7 cellular contexts compared by ENCODE assay signal in the genomic region with DNA sequence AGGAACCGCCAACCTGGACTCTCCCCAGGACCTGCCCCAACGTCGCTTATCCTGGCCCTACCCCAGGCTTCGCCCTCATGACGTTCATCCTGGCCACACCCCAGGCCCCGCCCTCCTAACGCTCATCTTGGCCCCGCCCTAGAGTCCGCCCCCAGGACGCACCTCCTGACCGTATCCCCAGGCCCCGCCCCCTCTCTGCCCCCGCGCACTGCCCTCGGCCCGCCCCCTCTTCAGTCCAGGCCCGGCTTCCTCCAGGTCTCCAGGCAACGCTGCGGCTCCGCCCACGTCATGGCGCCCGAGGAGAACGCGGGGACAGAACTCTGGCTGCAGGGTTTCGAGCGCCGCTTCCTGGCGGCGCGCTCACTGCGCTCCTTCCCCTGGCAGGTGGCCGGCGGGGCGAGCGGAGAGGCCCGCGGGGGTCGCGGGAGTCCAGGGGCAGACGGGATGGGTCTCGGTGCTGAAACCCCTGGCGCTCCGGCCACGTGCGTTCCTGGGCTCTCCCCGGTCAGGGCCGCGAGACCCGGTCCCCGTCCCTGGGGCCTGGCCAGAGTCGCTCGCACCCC. TPM values are rescaled to one million over a fixed set of nuclear protein-coding genes. Genes with fewer than 3 reads are reported as not detected.
DNase-seq lines count a peak whose midpoint lies in the region; ATAC-seq and TF ChIP-seq lines count a peak whose summit lies in the region.
"Not testable (repeated sequence)": the region's sequence is repeated elsewhere in the genome, so short reads cannot be mapped to it uniquely, and the experiment has no call there.

No MANE protein-coding gene starts in this region.

- not testable (repeated sequence) for BruUV-seq in IMR-90 (replicated peaks; lab: Mats Ljungman, UMichigan)

- not testable (repeated sequence) for H4K20me1 ChIP-seq in IMR-90 (ENCODE audit: insufficient read depth, low read length)

- H3K4me3 ChIP-seq in IMR-90 (ENCODE audit: insufficient read depth, low read depth, low read length): peak overlapping the region; percentile 51

- not testable (repeated sequence) for TF ChIP-seq CTCF in IMR-90 (conservative IDR thresholded peaks at IDR 0.05; ENCODE audit: low read depth, low read length)

- intact Hi-C loops in IMR-90 (cut with micrococcal nuclease): not testable (repeated sequence)

- H3K56ac ChIP-seq in IMR-90 (ENCODE audit: extremely low read depth, insufficient read depth, low read length): not testable (repeated sequence)

- TF ChIP-seq POLR2A in IMR-90 (IDR thresholded peaks at IDR 0.05; ENCODE audit: low read depth, low read length): peak; percentile 39; the same call in 1 of the 2 replicates

- peak overlapping the region; percentile 72 for H2AK9ac ChIP-seq in IMR-90 (replicated peaks; ENCODE audit: low read depth, low read length, poor library complexity)

- H4K8ac ChIP-seq in IMR-90 (ENCODE audit: low read depth in 2 of 2, low read length in 2 of 2): peak overlapping the region; percentile 56 to 59

- H3K4me1 ChIP-seq in IMR-90 (ENCODE audit: control insufficient read depth, insufficient read depth, low read length): not testable (repeated sequence)

- H3K18ac ChIP-seq in IMR-90 (ENCODE audit: low read depth, low read length): not testable (repeated sequence)

- peak overlapping the region; percentile 95 for H3K27ac ChIP-seq in IMR-90 (ENCODE audit: insufficient read depth, low read length)

- peak overlapping the region; percentile 93 for H2BK5ac ChIP-seq in IMR-90 (ENCODE audit: low read depth, low read length, poor library complexity, severe bottlenecking)

- 0 out of 2 replicates have a peak overlapping the region, but pooled peaks have one; percentile 7 for H2AK5ac ChIP-seq in IMR-90 (ENCODE audit: low read depth, low read length)

- DNase-seq in IMR-90 (peak; percentile 98), OCI-M2 (lab: John Stamatoyannopoulos, UW; ENCODE audit: unreplicated experiment) (peak; percentile 19), activated T-cell treated with anti-CD3 and anti-CD28 coated beads for 1 hour (ENCODE audit: low read depth) (peak; percentile 94), left lobe of liver (ENCODE audit: low spot score) (peak; percentile 99)
- DNase-seq in effector CD4-positive, alpha-beta T cell: peak; percentile 91
- DNase-seq in stimulated activated CD4-positive, alpha-beta T cell treated with anti-CD3 and anti-CD28 coated beads, Interleukin-12 subunit alpha, Interleukin-12 subunit beta, amount 100 ng/mL, for 4 hours: peak; percentile 95

- H3K23ac ChIP-seq in IMR-90 (ENCODE audit: low read depth, low read length): not testable (repeated sequence)

- not testable (repeated sequence) for H3K14ac ChIP-seq in IMR-90 (replicated peaks; ENCODE audit: low read depth, low read length)

- not testable (repeated sequence) for H3K9me1 ChIP-seq in IMR-90 (ENCODE audit: insufficient read depth, low read length)

- H2BK120ac ChIP-seq in IMR-90 (ENCODE audit: low read depth, low read length): peak overlapping the region; percentile 68

- peak overlapping the region; percentile 25; the same call in 1 of the 2 replicates for H3K4ac ChIP-seq in IMR-90 (ENCODE audit: low read depth, low read length)

- not testable (repeated sequence) for H2BK15ac ChIP-seq in IMR-90 (ENCODE audit: low read depth, low read length)

- POLR2A ChIA-PET in IMR-90 (lab: Charles Lee; ENCODE audit: unreplicated experiment): not testable (repeated sequence)

- not testable (repeated sequence) for H3K27me3 ChIP-seq in IMR-90 (ENCODE audit: control insufficient read depth, insufficient read depth, low read length)

- 0% methylated on average over 21 of the region's 53 CpGs; no CpG with 5 or more reads in 1 of the 2 experiments for WGBS in IMR-90 (ENCODE audit: extremely low coverage in 2 of 2, insufficient read length in 1 of 2), 2 experiments

- H3K79me1 ChIP-seq in IMR-90 (ENCODE audit: low read depth in 1 of 2, low read length in 2 of 2): not testable (repeated sequence)

- not testable (repeated sequence) for H4K5ac ChIP-seq in IMR-90 (ENCODE audit: low read depth, low read length)

- peak overlapping the region; percentile 39; the same call in 1 of the 2 replicates for H4K91ac ChIP-seq in IMR-90 (ENCODE audit: insufficient read depth, low read depth, low read length)

- H3K4me2 ChIP-seq in IMR-90 (ENCODE audit: low read depth, low read length): peak overlapping the region; percentile 84

- TF ChIP-seq RAD21 in IMR-90 (IDR thresholded peaks at IDR 0.05; ENCODE audit: low read length): not testable (repeated sequence)

- CTCF ChIA-PET in IMR-90 (lab: Yijun Ruan, JAX): interaction anchor here (1.5 kb wide), 1 partner anchor 152 kb away, joined by 4 read pairs; no protein-coding TSS in a partner anchor

- H3K36me3 ChIP-seq in IMR-90 (ENCODE audit: control insufficient read depth, insufficient read depth, low read length): not testable (repeated sequence)

- H3K9me3 ChIP-seq in IMR-90 (ENCODE audit: control insufficient read depth, insufficient read depth, low read length): not testable (repeated sequence)

- dilution Hi-C loops in IMR-90 (cut with HindIII; ENCODE audit: low sequenced_read_pairs, unreplicated experiment): not testable (repeated sequence)

- H2BK20ac ChIP-seq in IMR-90 (ENCODE audit: low read depth, low read length): not testable (repeated sequence)

- ATAC-seq in GM18867 (IDR thresholded peaks at IDR 0.05; ENCODE audit: unreplicated experiment): peak; percentile 99
- peak; percentile 99 for ATAC-seq in IMR-90 (ENCODE audit: low read depth)
- ATAC-seq in left lobe of liver: peak; percentile 99

- peak overlapping the region; percentile 70 for H3K9ac ChIP-seq in IMR-90 (ENCODE audit: low read depth, low read length)

- H2AFZ ChIP-seq in IMR-90 (replicated peaks; ENCODE audit: low read length, poor library complexity): peak overlapping the region; percentile 85

- in situ Hi-C loops in IMR-90 (cut with MboI; ENCODE audit: low sequenced_read_pairs): not testable (repeated sequence)

TF ChIP-seq in IMR-90, 13 proteins besides CTCF, POLR2A, EP300 and RAD21:
- peak; percentile 61; the same call in 1 of the 2 replicates for TF ChIP-seq MAZ (IDR thresholded peaks at IDR 0.05; ENCODE audit: borderline replicate concordance, low read depth, low read length)
- TF ChIP-seq MXI1 (IDR thresholded peaks at IDR 0.05; ENCODE audit: borderline replicate concordance, low read depth, low read length): peak; percentile 75; the same call in 1 of the 2 replicates

RNA-seq across cellular contexts. Expression of a gene that starts 17.1 kb away (rescaled TPM):
- not detected in 2 replicates for total RNA-seq in IMR-90 (2012; rRNA removed)
- polyA plus RNA-seq in IMR-90 (2012; rRNA removed): not detected in 2 replicates
- polyA plus RNA-seq in IMR-90 (2012; cell fraction: cytosol; rRNA removed): not detected in 2 replicates
- polyA plus RNA-seq in IMR-90 (2012; cell fraction: nucleus; rRNA removed; ENCODE audit: low replicate concordance): not detected in 2 replicates
- total RNA-seq in left lobe of liver: not detected

RNA-seq across cellular contexts. Expression of a gene that starts 57.4 kb away (rescaled TPM):
- total RNA-seq in IMR-90 (2012; rRNA removed): not detected in 2 replicates
- polyA plus RNA-seq in IMR-90 (2012; rRNA removed): not detected in 2 replicates
- not detected in 2 replicates for polyA plus RNA-seq in IMR-90 (2012; cell fraction: cytosol; rRNA removed)
- polyA plus RNA-seq in IMR-90 (2012; cell fraction: nucleus; rRNA removed; ENCODE audit: low replicate concordance): not detected in 2 replicates
- total RNA-seq in left lobe of liver: not detected

Comparison
In these comparisons a context has a peak if more than half of its experiments do, and no peak if none do; other contexts are left out.
1. Peak in every context shown above with its lines: DNase-seq, ATAC-seq, H3K4me3 ChIP-seq and H3K27ac ChIP-seq.
2. DNase-seq: peak in every context shown above with its lines; median percentile 99 in left lobe of liver; 98 in IMR-90; 95 in stimulated activated CD4-positive, alpha-beta T cell treated with anti-CD3 and anti-CD28 coated beads, Interleukin-12 subunit alpha, Interleukin-12 subunit beta, amount 100 ng/mL, for 4 hours; 94 in activated T-cell treated with anti-CD3 and anti-CD28 coated beads for 1 hour; 91 in effector CD4-positive, alpha-beta T cell; 19 in OCI-M2.